14 cellular contexts compared by ENCODE assay signal in the genomic region with DNA sequence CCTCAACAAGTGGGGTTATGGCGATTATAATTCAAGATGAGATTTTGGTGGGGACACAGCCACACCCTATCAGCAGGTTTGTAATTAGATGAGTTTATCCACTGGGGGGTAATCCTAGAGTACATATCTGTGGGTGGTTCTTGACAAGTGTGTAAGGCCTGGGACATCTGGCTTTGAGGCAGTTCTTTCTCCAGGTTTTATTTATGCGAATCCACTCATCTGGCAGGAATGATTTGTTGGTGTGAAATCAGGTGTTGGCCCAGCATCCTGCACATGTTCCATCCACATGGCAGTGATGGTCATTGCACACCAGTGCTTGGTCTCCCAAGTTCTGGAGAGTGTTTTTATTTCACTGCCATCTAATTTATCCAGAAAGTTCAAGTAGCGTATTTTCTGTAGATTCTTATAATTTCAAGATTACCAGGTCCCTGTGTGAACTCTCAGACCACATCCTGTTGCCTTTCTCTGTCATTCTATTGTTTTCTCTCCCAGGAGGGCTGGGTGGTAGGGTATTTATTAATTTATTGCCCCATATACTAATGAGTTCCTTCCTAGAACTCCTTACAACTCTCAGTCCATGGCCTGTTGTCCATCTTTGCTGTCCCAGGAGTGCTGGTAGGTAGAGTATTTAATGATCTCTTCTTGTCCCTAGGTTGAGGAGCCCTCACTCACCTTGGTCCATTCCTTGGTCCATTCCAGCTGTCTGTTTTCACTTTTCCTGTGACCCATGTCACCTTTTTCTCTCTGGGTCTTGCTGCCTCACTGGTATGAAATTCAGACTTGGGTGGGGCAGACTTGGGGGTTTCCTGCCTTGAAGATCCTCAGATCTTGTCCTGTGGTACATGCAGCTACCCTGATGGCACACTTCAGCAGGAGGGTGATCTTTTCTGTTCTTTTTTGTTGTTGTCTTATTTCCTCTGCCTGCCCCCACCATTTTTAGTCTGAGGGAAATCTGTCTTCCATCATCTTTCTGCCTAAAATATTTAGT. TPM values are rescaled to one million over a fixed set of nuclear protein-coding genes. Genes with fewer than 3 reads are reported as not detected.
DNase-seq lines count a peak whose midpoint lies in the region; ATAC-seq, FAIRE-seq and TF ChIP-seq lines count a peak whose summit lies in the region.
"Had no signal": no experiment of that assay in that cellular context is flagged by ENCODE, and none has a peak within 500 bp of the region (broad histone marks: within the 10 kb centered on the region; RNA-seq: fewer than 3 reads in every experiment).

No MANE protein-coding gene starts in this region.

- FAIRE-seq in astrocyte (lab: Jason Lieb, UNC): no peak

- H3K27ac ChIP-seq in astrocyte (ENCODE audit: low read depth, low read length): no peak overlapping the region
- no peak overlapping the region for H3K27ac ChIP-seq in Karpas-422 (ENCODE audit: low read length)
- H3K27ac ChIP-seq: epithelial cell of prostate had no signal

- peak overlapping the region; percentile 34 for H3K27ac Mint-ChIP-seq in astrocyte (ENCODE audit: unreplicated experiment)

- peaks cover 23% of the 10 kb centered on the region for H3K4me1 Mint-ChIP-seq in astrocyte (ENCODE audit: low read depth, unreplicated experiment)

- H4K20me1 ChIP-seq in astrocyte (ENCODE audit: insufficient read depth, low read length): peaks cover 77% of the 10 kb centered on the region
- H4K20me1 ChIP-seq in Karpas-422 (ENCODE audit: insufficient read depth, low read depth, low read length): no peaks in the 10 kb centered on the region

- DNase-seq in A172 (ENCODE audit: low spot score): peak; percentile 32
- peak; percentile 36 for DNase-seq in astrocyte (ENCODE audit: low read depth)
- no peak for DNase-seq in nucleus accumbens (lab: John Stamatoyannopoulos, UW)
- no peak for DNase-seq in Karpas-422
- DNase-seq in NCI-H2227 (lab: John Stamatoyannopoulos, UW; ENCODE audit: unreplicated experiment): no peak
- no peak for DNase-seq in DMS53 (lab: John Stamatoyannopoulos, UW)
- DNase-seq: activated effector memory CD4-positive, alpha-beta T cell treated with Interleukin-2 at 50 U/mL for 16 hours; Caco-2; left cardiac atrium; NCI-H2081; SHP77 treated with DMSO at 0.1 percent for 48 hours had no signal

- no peaks in the 10 kb centered on the region for H3K9me2 ChIP-seq in Karpas-422 (replicated peaks; ENCODE audit: insufficient read depth, low read length)

- no peaks in the 10 kb centered on the region for H3K27me3 ChIP-seq in astrocyte (ENCODE audit: insufficient read depth, low read length)
- no peaks in the 10 kb centered on the region for H3K27me3 ChIP-seq in Karpas-422 (ENCODE audit: low read length)

- no peak overlapping the region for H2AFZ ChIP-seq in astrocyte (ENCODE audit: low read depth, low read length)
- H2AFZ ChIP-seq in Karpas-422 (ENCODE audit: low read length): no peak overlapping the region

- no peak overlapping the region for H3K4me3 Mint-ChIP-seq in astrocyte (ENCODE audit: unreplicated experiment)

- H3K9ac ChIP-seq in astrocyte (ENCODE audit: low read length): no peak overlapping the region
- no peak overlapping the region for H3K9ac ChIP-seq in Karpas-422 (ENCODE audit: low read length)

- no peak overlapping the region for H3K4me2 ChIP-seq in astrocyte (ENCODE audit: low read length)
- no peak overlapping the region for H3K4me2 ChIP-seq in Karpas-422 (ENCODE audit: low read depth, low read length, poor library complexity, severe bottlenecking)

- H3K4me3 ChIP-seq in astrocyte (ENCODE audit: insufficient read depth, low read depth, low read length) (no peak overlapping the region), Karpas-422 (ENCODE audit: low read length) (no peak overlapping the region)

- peaks cover 5% of the 10 kb centered on the region for H3K4me1 ChIP-seq in astrocyte (ENCODE audit: insufficient read depth, low read length)
- peaks cover 4% of the 10 kb centered on the region; the same call in 1 of the 2 replicates for H3K4me1 ChIP-seq in Karpas-422 (ENCODE audit: low read length)

- peaks cover 1% of the 10 kb centered on the region for H3K9me3 Mint-ChIP-seq in astrocyte (ENCODE audit: unreplicated experiment)

- H3K27me3 Mint-ChIP-seq in astrocyte (ENCODE audit: low read depth, unreplicated experiment): no peaks in the 10 kb centered on the region

- ATAC-seq in GM18909 (IDR thresholded peaks at IDR 0.05; ENCODE audit: poor library complexity, unreplicated experiment): peak; percentile 76
- ATAC-seq in HG03457 (IDR thresholded peaks at IDR 0.05; ENCODE audit: unreplicated experiment): peak; percentile 79
- ATAC-seq: left cardiac atrium had no signal

- peaks cover 99% of the 10 kb centered on the region for H3K79me2 ChIP-seq in astrocyte (ENCODE audit: insufficient read depth, low read length)
- peaks cover 97% of the 10 kb centered on the region for H3K79me2 ChIP-seq in Karpas-422 (ENCODE audit: low read length)

- H3K36me3 ChIP-seq in astrocyte (ENCODE audit: insufficient read depth, low read length) (peaks cover 11% of the 10 kb centered on the region), Karpas-422 (ENCODE audit: insufficient read depth, low read length) (peaks cover 10% of the 10 kb centered on the region)

- H3K36me3 Mint-ChIP-seq in astrocyte (ENCODE audit: low read depth, unreplicated experiment): peaks cover 32% of the 10 kb centered on the region

- H3K9me3 ChIP-seq in astrocyte (ENCODE audit: insufficient read depth, low read depth, low read length): no peaks in the 10 kb centered on the region
- H3K9me3 ChIP-seq in Karpas-422 (ENCODE audit: low read length): no peaks in the 10 kb centered on the region
- H3K9me3 ChIP-seq: Caco-2 had no signal

- TF ChIP-seq CTCF in astrocyte (IDR thresholded peaks at IDR 0.05; ENCODE audit: insufficient read depth, low read depth, low read length): no peak

RNA-seq across cellular contexts. Expression of a gene that starts 10.5 kb away (rescaled TPM):
- total RNA-seq in A172 (2014; rRNA removed; shearing (Covaris generic)): 30.2 and 32.4 TPM in 2 replicates
- 68.6 and 70.2 TPM in 2 replicates for total RNA-seq in astrocyte
- total RNA-seq in Karpas-422 (2014; rRNA removed; shearing (Covaris generic); ENCODE audit: low replicate concordance): 13.8 and 14.1 TPM in 2 replicates

Comparison
In these comparisons a context has a peak if more than half of its experiments do, and no peak if none do; other contexts are left out.
1. DNase-seq: peak in A172 (single experiment) and astrocyte (single experiment); none in nucleus accumbens (0 of 56), Karpas-422 (single experiment), NCI-H2227 (single experiment) and DMS53 (single experiment).